In genomic region chr4:75644095-75644494, GRCh38 we compare ENCODE assay signal across 21 cellular contexts. TPM values are rescaled to one million over a fixed set of nuclear protein-coding genes. Genes with fewer than 3 reads are reported as not detected.
DNase-seq lines count a peak whose midpoint lies in the region; ATAC-seq and TF ChIP-seq lines count a peak whose summit lies in the region.
"Had no signal": no experiment of that assay in that cellular context is flagged by ENCODE, and none has a peak within 500 bp of the region (broad histone marks: within the 10 kb centered on the region; RNA-seq: fewer than 3 reads in every experiment).

No MANE protein-coding gene starts in this region.

- no peak for TF ChIP-seq CTCF in activated CD8-positive, alpha-beta T cell treated with anti-CD3 and anti-CD28 coated beads for 36 hours (IDR thresholded peaks at IDR 0.05)
- TF ChIP-seq CTCF in breast epithelium (IDR thresholded peaks at IDR 0.05) (no peak), upper lobe of left lung (IDR thresholded peaks at IDR 0.05) (no peak)

- H3K27ac ChIP-seq in breast epithelium (no peak overlapping the region), upper lobe of left lung (peak overlapping the region in 2 of 4 donors; percentile 5 to 21)
- H3K27ac ChIP-seq: C4-2B, ovary, spleen, transverse colon, WERI-Rb-1 had no signal

- TF ChIP-seq EP300 in upper lobe of left lung (IDR thresholded peaks at IDR 0.05), result no peak

- intact Hi-C loops in activated CD4-positive, alpha-beta T cell treated with anti-CD3 and anti-CD28 coated beads for 36 hours (cut with DNase I, micrococcal nuclease), result no loop called here
- intact Hi-C loops in activated CD8-positive, alpha-beta T cell treated with anti-CD3 and anti-CD28 coated beads for 36 hours (cut with micrococcal nuclease), result no loop called here
- intact Hi-C loops in breast epithelium (cut with DNase I; ENCODE audit: low total_unique reads), result no loop called here

- no peaks in the 10 kb centered on the region for H3K4me1 ChIP-seq in breast epithelium
- peaks cover 0 to 15% (median 5%) of the 10 kb centered on the region in 4 donors for H3K4me1 ChIP-seq in upper lobe of left lung
- H3K4me1 ChIP-seq: transverse colon had no signal

- peaks cover 53% of the 10 kb centered on the region for H3K36me3 Mint-ChIP-seq in activated CD4-positive, alpha-beta T cell treated with anti-CD3 and anti-CD28 coated beads for 36 hours (ENCODE audit: low read depth)
- peaks cover 56% of the 10 kb centered on the region for H3K36me3 Mint-ChIP-seq in activated CD8-positive, alpha-beta T cell treated with anti-CD3 and anti-CD28 coated beads for 36 hours (ENCODE audit: low read depth)
- peaks cover 38% of the 10 kb centered on the region for H3K36me3 Mint-ChIP-seq in natural killer cell treated with Interleukin-12 subunit alpha and Interleukin-12 subunit beta and Interleukin-15 and Interleukin-18, amount 100 ng/mL, for 72 hours

- H3K9me3 Mint-ChIP-seq in activated CD4-positive, alpha-beta T cell treated with anti-CD3 and anti-CD28 coated beads for 36 hours (ENCODE audit: low read depth), result no peaks in the 10 kb centered on the region
- H3K9me3 Mint-ChIP-seq in activated CD8-positive, alpha-beta T cell treated with anti-CD3 and anti-CD28 coated beads for 36 hours, result no peaks in the 10 kb centered on the region
- H3K9me3 Mint-ChIP-seq in natural killer cell treated with Interleukin-12 subunit alpha and Interleukin-12 subunit beta and Interleukin-15 and Interleukin-18, amount 100 ng/mL, for 72 hours, result no peaks in the 10 kb centered on the region

- peaks cover 18% of the 10 kb centered on the region for H3K4me1 Mint-ChIP-seq in activated CD4-positive, alpha-beta T cell treated with anti-CD3 and anti-CD28 coated beads for 36 hours
- peaks cover 21% of the 10 kb centered on the region for H3K4me1 Mint-ChIP-seq in activated CD8-positive, alpha-beta T cell treated with anti-CD3 and anti-CD28 coated beads for 36 hours (ENCODE audit: low read depth)
- peaks cover 4 to 8% of the 10 kb centered on the region in 2 donors for H3K4me1 Mint-ChIP-seq in natural killer cell treated with Interleukin-12 subunit alpha and Interleukin-12 subunit beta and Interleukin-15 and Interleukin-18, amount 100 ng/mL, for 72 hours (ENCODE audit: low read depth in 2 of 2)

- no peak for ATAC-seq in activated CD4-positive, alpha-beta T cell treated with anti-CD3 and anti-CD28 coated beads for 36 hours
- no peak for ATAC-seq in activated CD8-positive, alpha-beta T cell treated with anti-CD3 and anti-CD28 coated beads for 36 hours
- no peak for ATAC-seq in natural killer cell treated with Interleukin-12 subunit alpha and Interleukin-12 subunit beta and Interleukin-15 and Interleukin-18, amount 100 ng/mL, for 72 hours
- ATAC-seq in upper lobe of left lung (ENCODE audit: low FRiP score in 2 of 2), result no peak
- ATAC-seq: left lobe of liver had no signal

- no peaks in the 10 kb centered on the region for H3K27me3 Mint-ChIP-seq in activated CD4-positive, alpha-beta T cell treated with anti-CD3 and anti-CD28 coated beads for 36 hours
- H3K27me3 Mint-ChIP-seq in activated CD8-positive, alpha-beta T cell treated with anti-CD3 and anti-CD28 coated beads for 36 hours, result no peaks in the 10 kb centered on the region
- H3K27me3 Mint-ChIP-seq in natural killer cell treated with Interleukin-12 subunit alpha and Interleukin-12 subunit beta and Interleukin-15 and Interleukin-18, amount 100 ng/mL, for 72 hours, result no peaks in the 10 kb centered on the region

- no peak overlapping the region for H3K4me3 Mint-ChIP-seq in activated CD4-positive, alpha-beta T cell treated with anti-CD3 and anti-CD28 coated beads for 36 hours
- no peak overlapping the region for H3K4me3 Mint-ChIP-seq in activated CD8-positive, alpha-beta T cell treated with anti-CD3 and anti-CD28 coated beads for 36 hours
- H3K4me3 Mint-ChIP-seq in natural killer cell treated with Interleukin-12 subunit alpha and Interleukin-12 subunit beta and Interleukin-15 and Interleukin-18, amount 100 ng/mL, for 72 hours, result no peak overlapping the region

- CTCF ChIA-PET in activated CD4-positive, alpha-beta T cell treated with anti-CD3 and anti-CD28 coated beads for 36 hours (lab: Charles Lee), result interaction anchor here (1.3 kb wide), 1 partner anchor 9 kb away, joined by 4 read pairs; no protein-coding TSS in a partner anchor
- CTCF ChIA-PET in activated CD8-positive, alpha-beta T cell treated with anti-CD3 and anti-CD28 coated beads for 36 hours (lab: Charles Lee), result interaction anchor here (0.9 kb wide), 1 partner anchor 79 kb away, joined by 3 read pairs; no protein-coding TSS in a partner anchor

- POLR2A ChIA-PET in activated CD4-positive, alpha-beta T cell treated with anti-CD3 and anti-CD28 coated beads for 36 hours (lab: Charles Lee), result no interaction called here
- POLR2A ChIA-PET in activated CD8-positive, alpha-beta T cell treated with anti-CD3 and anti-CD28 coated beads for 36 hours (lab: Charles Lee), result interaction anchor here (0.7 to 1.2 kb wide), 2 partner anchors 49 to 82 kb away, joined by 4 read pairs; no protein-coding TSS in a partner anchor

- H3K27me3 ChIP-seq in breast epithelium, result no peaks in the 10 kb centered on the region
- no peaks in the 10 kb centered on the region for H3K27me3 ChIP-seq in upper lobe of left lung
- H3K27me3 ChIP-seq: ovary, spleen, transverse colon had no signal

- 51 to 59% methylated on average over 4 of the region's 4 CpGs for WGBS in upper lobe of left lung, 2 donors

- no peak for DNase-seq in activated CD4-positive, alpha-beta T cell treated with anti-CD3 and anti-CD28 coated beads for 36 hours
- DNase-seq in activated CD4-positive, alpha-beta T cell treated with anti-CD3 and anti-CD28 coated beads, Interleukin-2, amount 50 U/mL, for 1 hour, result no peak
- DNase-seq in KBM-7 (peak; percentile 51), breast epithelium (ENCODE audit: low spot score in 2 of 2) (no peak), upper lobe of left lung (no peak), iPS-NIHi7 (ENCODE audit: extremely low spot score) (no peak)
- DNase-seq in activated CD8-positive, alpha-beta T cell treated with anti-CD3 and anti-CD28 coated beads for 36 hours, result no peak
- DNase-seq in natural killer cell treated with Interleukin-12 subunit alpha and Interleukin-12 subunit beta and Interleukin-15 and Interleukin-18, amount 100 ng/mL, for 72 hours (ENCODE audit: low spot score), result no peak
- DNase-seq: activated CD8-positive, alpha-beta memory T cell treated with anti-CD3 and anti-CD28 coated beads, Interleukin-2, amount 50 U/mL, for 4 hours; amygdala; DND-41; foreskin fibroblast; NCI-H1048; NCI-H774; ovary; spleen; transverse colon; WERI-Rb-1 had no signal

- H3K4me3 ChIP-seq in breast epithelium (no peak overlapping the region), upper lobe of left lung (no peak overlapping the region)
- H3K4me3 ChIP-seq: ovary, spleen, transverse colon had no signal

- H3K9me3 ChIP-seq in breast epithelium, result no peaks in the 10 kb centered on the region
- no peaks in the 10 kb centered on the region for H3K9me3 ChIP-seq in upper lobe of left lung
- H3K9me3 ChIP-seq: ovary, spleen, transverse colon had no signal

- H3K27ac Mint-ChIP-seq in activated CD4-positive, alpha-beta T cell treated with anti-CD3 and anti-CD28 coated beads for 36 hours, result peak overlapping the region; percentile 40
- peak overlapping the region; percentile 27 for H3K27ac Mint-ChIP-seq in activated CD8-positive, alpha-beta T cell treated with anti-CD3 and anti-CD28 coated beads for 36 hours
- peak overlapping the region; percentile 11 to 67 for H3K27ac Mint-ChIP-seq in natural killer cell treated with Interleukin-12 subunit alpha and Interleukin-12 subunit beta and Interleukin-15 and Interleukin-18, amount 100 ng/mL, for 72 hours

- in situ Hi-C loops in KBM-7 (cut with MboI; ENCODE audit: low pct_unique_long_range_greater_than_20kb, low sequenced_read_pairs), result no loop called here

- TF ChIP-seq POLR2A in breast epithelium (IDR thresholded peaks at IDR 0.05), result no peak
- no peak for TF ChIP-seq POLR2A in upper lobe of left lung (IDR thresholded peaks at IDR 0.05)

- peaks cover 2% of the 10 kb centered on the region for H3K36me3 ChIP-seq in breast epithelium
- peaks cover 33 to 55% (median 39%) of the 10 kb centered on the region in 4 donors for H3K36me3 ChIP-seq in upper lobe of left lung
- H3K36me3 ChIP-seq: ovary had no signal

RNA-seq across cellular contexts. Expression of gene CDKL2, which starts 13.8 kb away (rescaled TPM):
- under 1 TPM; 0.62 to 0.91 TPM for total RNA-seq in activated CD4-positive, alpha-beta T cell treated with anti-CD3 and anti-CD28 coated beads for 36 hours
- 1 to 10 TPM in 1 of 2 experiments, under 1 TPM in 1; 0.83 to 1.0 TPM for total RNA-seq in activated CD8-positive, alpha-beta T cell treated with anti-CD3 and anti-CD28 coated beads for 36 hours
- total RNA-seq in natural killer cell treated with Interleukin-12 subunit alpha and Interleukin-12 subunit beta and Interleukin-15 and Interleukin-18, amount 100 ng/mL, for 72 hours, result under 1 TPM; 0.14 to 0.36 TPM
- 1 to 10 TPM in 2 of 3 donors, under 1 TPM in 1; 0.16 to 2.3 (median 1.6) TPM for total RNA-seq in breast epithelium
- 10 to 100 TPM in 5 of 6 donors, 1 to 10 TPM in 1; 3.7 to 32.4 (median 17.0) TPM for total RNA-seq in upper lobe of left lung
- total RNA-seq: A172 had no signal

RNA-seq across cellular contexts. Expression of gene G3BP2, which starts 29.1 kb away (rescaled TPM):
- total RNA-seq in activated CD4-positive, alpha-beta T cell treated with anti-CD3 and anti-CD28 coated beads for 36 hours, result 100 to 1,000 TPM; 127 to 137 TPM
- 100 to 1,000 TPM; 185 to 197 TPM for total RNA-seq in activated CD8-positive, alpha-beta T cell treated with anti-CD3 and anti-CD28 coated beads for 36 hours
- 100 to 1,000 TPM; 107 to 159 TPM for total RNA-seq in natural killer cell treated with Interleukin-12 subunit alpha and Interleukin-12 subunit beta and Interleukin-15 and Interleukin-18, amount 100 ng/mL, for 72 hours
- total RNA-seq in breast epithelium (10 to 100 TPM; 75.4 to 92.6 (median 86.2) TPM), upper lobe of left lung (100 to 1,000 TPM in 3 of 6 donors, 10 to 100 TPM in 3; 42.8 to 121 (median 97.1) TPM)
